Comparison of ENCODE assay signal across 25 cellular contexts in genomic region chr22:37153901-37154300, GRCh38. TPM values are rescaled to one million over a fixed set of nuclear protein-coding genes. Genes with fewer than 3 reads are reported as not detected.
DNase-seq lines count a peak whose midpoint lies in the region; ATAC-seq, FAIRE-seq and TF ChIP-seq lines count a peak whose summit lies in the region.
"Had no signal": no experiment of that assay in that cellular context is flagged by ENCODE, and none has a peak within 500 bp of the region (broad histone marks: within the 10 kb centered on the region; RNA-seq: fewer than 3 reads in every experiment).

No MANE protein-coding gene starts in this region.

- no peaks in the 10 kb centered on the region for H3K27me3 Mint-ChIP-seq in activated CD4-positive, alpha-beta T cell treated with anti-CD3 and anti-CD28 coated beads for 36 hours
- H3K27me3 Mint-ChIP-seq in nephron (ENCODE audit: low read depth), result peaks cover 17% of the 10 kb centered on the region

- peaks cover 7% of the 10 kb centered on the region for H3K9me3 Mint-ChIP-seq in activated CD4-positive, alpha-beta T cell treated with anti-CD3 and anti-CD28 coated beads for 36 hours (ENCODE audit: low read depth)
- H3K9me3 Mint-ChIP-seq in nephron, result peaks cover 3% of the 10 kb centered on the region

- CTCF ChIA-PET in activated CD4-positive, alpha-beta T cell treated with anti-CD3 and anti-CD28 coated beads for 36 hours (lab: Charles Lee), result interaction anchor here (1.2 kb wide), 1 partner anchor 46 kb away, joined by 4 read pairs; no protein-coding TSS in a partner anchor

- H2AK5ac ChIP-seq in trophoblast cell (ENCODE audit: low read length), result peak overlapping the region; percentile 36

- no peak overlapping the region for H2BK5ac ChIP-seq in trophoblast cell (ENCODE audit: low read depth, low read length, poor library complexity)

- H4K8ac ChIP-seq in trophoblast cell (ENCODE audit: low read depth, low read length), result no peak overlapping the region

- peaks cover 8% of the 10 kb centered on the region for H3K36me3 Mint-ChIP-seq in activated CD4-positive, alpha-beta T cell treated with anti-CD3 and anti-CD28 coated beads for 36 hours (ENCODE audit: low read depth)
- H3K36me3 Mint-ChIP-seq in nephron (ENCODE audit: low read depth), result no peaks in the 10 kb centered on the region

- H3K4ac ChIP-seq in trophoblast cell (ENCODE audit: low read depth, low read length), result no peak overlapping the region

- peak overlapping the region; percentile 23 for H2BK12ac ChIP-seq in trophoblast cell (ENCODE audit: low read length)

- no peak overlapping the region for H3K14ac ChIP-seq in trophoblast cell (ENCODE audit: low read length)

- H3K9me3 ChIP-seq in trophoblast cell (ENCODE audit: insufficient read depth, low read depth, low read length), result peaks cover 7% of the 10 kb centered on the region
- H3K9me3 ChIP-seq: A549, HAP-1 had no signal

- TF ChIP-seq POLR2A in GM12892 (IDR thresholded peaks at IDR 0.05; ENCODE audit: low read depth, low read length), result no peak

- H3K79me2 ChIP-seq in trophoblast cell (ENCODE audit: control insufficient read depth, insufficient read depth, low read length, poor library complexity), result no peaks in the 10 kb centered on the region

- no peak overlapping the region for H3K18ac ChIP-seq in trophoblast cell (ENCODE audit: low read length)

- ATAC-seq in activated CD4-positive, alpha-beta T cell treated with anti-CD3 and anti-CD28 coated beads for 36 hours, result no peak
- ATAC-seq: A549, GM12878, HepG2 had no signal

- H3K79me1 ChIP-seq in trophoblast cell (ENCODE audit: low read length), result peaks cover 4% of the 10 kb centered on the region

- H4K91ac ChIP-seq in trophoblast cell (ENCODE audit: low read depth, low read length), result no peak overlapping the region

- no peak overlapping the region for H3K4me3 Mint-ChIP-seq in activated CD4-positive, alpha-beta T cell treated with anti-CD3 and anti-CD28 coated beads for 36 hours
- no peak overlapping the region for H3K4me3 Mint-ChIP-seq in nephron
- H3K4me3 Mint-ChIP-seq: CD4-positive, alpha-beta memory T cell had no signal

- no peaks in the 10 kb centered on the region for H3K36me3 ChIP-seq in trophoblast cell (ENCODE audit: control insufficient read depth in 1 of 2, insufficient read depth in 2 of 2, low read length in 2 of 2)
- H3K36me3 ChIP-seq: HAP-1 had no signal

- H3K4me2 ChIP-seq in trophoblast cell (ENCODE audit: low read length), result no peak overlapping the region
- H3K4me2 ChIP-seq: A549 had no signal

- H2BK120ac ChIP-seq in trophoblast cell (ENCODE audit: insufficient read depth, low read length, poor library complexity), result no peak overlapping the region

- peaks cover 15 to 23% of the 10 kb centered on the region in 2 experiments for H3K4me1 ChIP-seq in trophoblast cell (ENCODE audit: control insufficient read depth in 1 of 2, insufficient read depth in 2 of 2, low read length in 2 of 2)
- H3K4me1 ChIP-seq: HAP-1 had no signal

- peak overlapping the region; percentile 15 for H3K27ac Mint-ChIP-seq in activated CD4-positive, alpha-beta T cell treated with anti-CD3 and anti-CD28 coated beads for 36 hours
- peak overlapping the region in 2 of 3 experiments; percentile 11 to 18 for H3K27ac Mint-ChIP-seq in nephron

- TF ChIP-seq CTCF in nephron (IDR thresholded peaks at IDR 0.05; ENCODE audit: unreplicated experiment in 3 of 3), result no peak

- peaks cover 58% of the 10 kb centered on the region for H3K4me1 Mint-ChIP-seq in activated CD4-positive, alpha-beta T cell treated with anti-CD3 and anti-CD28 coated beads for 36 hours
- H3K4me1 Mint-ChIP-seq in nephron, result peaks cover 15% of the 10 kb centered on the region

- POLR2A ChIA-PET in activated CD4-positive, alpha-beta T cell treated with anti-CD3 and anti-CD28 coated beads for 36 hours (lab: Charles Lee), result interaction anchor here (0.7 kb wide), 1 partner anchor 10 kb away, joined by 3 read pairs; no protein-coding TSS in a partner anchor

- H3K27ac ChIP-seq in trophoblast cell (ENCODE audit: low read depth, low read length), result no peak overlapping the region
- H3K27ac ChIP-seq: 22Rv1, A549, C4-2B, GM23248 had no signal

- FAIRE-seq in GM12892 (lab: Jason Lieb, UNC), result peak; percentile 40
- FAIRE-seq: A549, GM12878, HepG2 had no signal

- no peak for DNase-seq in activated CD4-positive, alpha-beta T cell treated with anti-CD3 and anti-CD28 coated beads for 36 hours
- DNase-seq in activated CD4-positive, alpha-beta T cell treated with anti-CD3 and anti-CD28 coated beads for 4 hours, result no peak
- no peak for DNase-seq in GM12892 (ENCODE audit: insufficient read length)
- no peak for DNase-seq in trophoblast cell
- DNase-seq in kidney glomerular epithelial cell (lab: John Stamatoyannopoulos, UW), result no peak
- no peak for DNase-seq in DMS 273 (lab: John Stamatoyannopoulos, UW; ENCODE audit: unreplicated experiment)
- no peak for DNase-seq in NCI-H2107 (lab: John Stamatoyannopoulos, UW)
- DNase-seq: AML-193; Calu3; CD4-positive, alpha-beta memory T cell; DMS 273 treated with DMSO at 0.1 percent for 48 hours; DMS53; DND-41; EL; GM23248 had no signal

- no CpG with 5 or more reads among the region's 6 CpGs for WGBS in trophoblast cell (ENCODE audit: extremely low coverage, insufficient coverage, insufficient read length)

- H3K9ac ChIP-seq in trophoblast cell (ENCODE audit: low read length), result no peak overlapping the region
- H3K9ac ChIP-seq: GM23248 had no signal

- intact Hi-C loops in activated CD4-positive, alpha-beta T cell treated with anti-CD3 and anti-CD28 coated beads for 36 hours (cut with DNase I, micrococcal nuclease), result no loop called here

- no peak overlapping the region for H2AFZ ChIP-seq in trophoblast cell (ENCODE audit: insufficient read depth, low read length, poor library complexity)
- H2AFZ ChIP-seq: GM23248 had no signal

- H4K12ac ChIP-seq in trophoblast cell (ENCODE audit: low read depth, low read length), result no peak overlapping the region

- H3K23ac ChIP-seq in trophoblast cell (ENCODE audit: low read length), result no peak overlapping the region

- H3K27me3 ChIP-seq in trophoblast cell (ENCODE audit: insufficient read depth, low read length), result no peaks in the 10 kb centered on the region

- H3K4me3 ChIP-seq in trophoblast cell (ENCODE audit: low read depth, low read length), result no peak overlapping the region
- H3K4me3 ChIP-seq: A549, GM12878, GM23248, HAP-1 had no signal

RNA-seq across cellular contexts. Expression of gene IL2RB, which starts 4.2 kb away (rescaled TPM):
- total RNA-seq in activated CD4-positive, alpha-beta T cell treated with anti-CD3 and anti-CD28 coated beads for 36 hours, result 100 to 1,000 TPM; 204 to 231 TPM
- polyA plus RNA-seq in GM12892 (2012; ENCODE audit: missing spikeins), result 40.0 TPM
- 6.6 and 6.7 TPM in 2 replicates for polyA plus RNA-seq in trophoblast cell (2013)
- total RNA-seq: Calu3, G401, GM23248, HepG2 had no signal
- polyA plus RNA-seq: HepG2 had no signal

RNA-seq across cellular contexts. Expression of gene C1QTNF6, which starts 34.1 kb away (rescaled TPM):
- total RNA-seq in activated CD4-positive, alpha-beta T cell treated with anti-CD3 and anti-CD28 coated beads for 36 hours, result 1 to 10 TPM; 8.4 to 8.7 TPM
- polyA plus RNA-seq in GM12892 (2012; ENCODE audit: missing spikeins), result 4.9 TPM
- 64.9 and 67.2 TPM in 2 replicates for polyA plus RNA-seq in trophoblast cell (2013)

RNA-seq across cellular contexts. Expression of gene TMPRSS6, which starts 44.4 kb away (rescaled TPM):
- total RNA-seq in activated CD4-positive, alpha-beta T cell treated with anti-CD3 and anti-CD28 coated beads for 36 hours, result 10 to 100 TPM; 17.6 to 20.2 TPM
- polyA plus RNA-seq in GM12892 (2012; ENCODE audit: missing spikeins), result 2.0 TPM
- polyA plus RNA-seq in trophoblast cell (2013), result 0.18 and 0.32 TPM in 2 replicates
- total RNA-seq: Calu3, G401, GM23248, H4 had no signal
- polyA plus RNA-seq: A549; BJ; CD4-positive, alpha-beta memory T cell had no signal

RNA-seq across cellular contexts. Expression of gene SSTR3, which starts 58.4 kb away (rescaled TPM):
- 10 to 100 TPM; 14.8 to 15.6 TPM for total RNA-seq in activated CD4-positive, alpha-beta T cell treated with anti-CD3 and anti-CD28 coated beads for 36 hours
- polyA plus RNA-seq in GM12892 (2012; ENCODE audit: missing spikeins), result 2.8 TPM
- polyA plus RNA-seq in trophoblast cell (2013), result not detected in 2 replicates
- total RNA-seq: Calu3, G401, GM23248, H4 had no signal
- polyA plus RNA-seq: A549, BJ, GM23248 had no signal
